8 cellular contexts compared by ENCODE assay signal in the genomic region with DNA sequence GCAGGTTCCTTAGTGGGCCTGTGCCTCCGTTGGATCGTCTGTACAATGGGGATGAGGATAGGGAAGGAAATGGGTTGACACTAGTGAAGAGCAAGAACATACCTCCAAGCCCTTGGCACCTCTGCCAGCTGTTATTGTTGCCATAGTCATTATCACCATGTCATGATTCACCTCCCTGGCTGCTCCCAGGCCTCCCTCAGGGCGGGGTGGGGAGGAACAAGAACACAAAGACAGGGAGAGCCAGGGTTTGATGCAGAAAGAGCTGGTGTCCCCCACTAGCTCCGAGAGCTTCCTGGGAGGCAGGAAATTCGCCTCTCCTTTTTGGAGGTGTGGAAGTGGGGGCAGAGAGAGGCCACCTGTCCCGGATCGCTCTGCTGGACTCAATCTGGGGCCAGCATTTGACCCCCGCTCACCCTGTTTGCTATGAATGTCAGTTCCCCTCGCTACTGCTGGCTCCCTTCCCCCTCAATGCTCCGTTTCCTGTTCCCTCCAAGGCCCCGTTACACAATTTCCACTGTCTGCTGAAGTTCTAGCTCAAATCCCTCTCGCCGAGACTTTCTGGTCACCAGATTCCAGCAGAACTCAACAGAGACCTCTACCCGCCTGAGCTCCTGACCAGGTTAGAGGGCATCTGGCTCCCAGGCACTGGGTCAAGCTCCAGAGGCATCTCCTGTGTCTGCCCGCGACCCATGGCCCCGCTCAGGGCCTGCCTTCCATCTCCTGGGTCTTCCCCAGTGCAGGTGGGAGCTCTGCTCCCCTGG. TPM values are rescaled to one million over a fixed set of nuclear protein-coding genes. Genes with fewer than 3 reads are reported as not detected.
DNase-seq lines count a peak whose midpoint lies in the region; ATAC-seq and TF ChIP-seq lines count a peak whose summit lies in the region.

No MANE protein-coding gene starts in this region.

- peak overlapping the region; percentile 77 for H3K4me3 Mint-ChIP-seq in dendritic cell treated with granulocyte-macrophage colony-stimulating factor and Interleukin-4, amounts not matched to agents 40 ng/mL and 50 ng/mL, for 4 days

- CTCF ChIA-PET in AG04450 (lab: Charles Lee): interaction anchor here (0.5 to 2.9 kb wide), 4 partner anchors 50 to 93 kb away, joined by 3 to 9 read pairs (median 4); a partner anchor contains a TSS

- DNase-seq in AG04450 (ENCODE audit: low read depth, low spot score) (no peak), NCI-H69 (lab: John Stamatoyannopoulos, UW) (peak; percentile 80), NCI-H82 (lab: John Stamatoyannopoulos, UW) (no peak), ACHN (no peak)

- intact Hi-C loops in dendritic cell treated with granulocyte-macrophage colony-stimulating factor and Interleukin-4, amounts not matched to agents 40 ng/mL and 50 ng/mL, for 4 days (cut with micrococcal nuclease): no loop called here

- H3K4me1 ChIP-seq in mucosa of stomach (ENCODE audit: control insufficient read depth, insufficient read depth, low read length): peaks cover 25% of the 10 kb centered on the region

- in situ Hi-C loops in ACHN (cut with HindIII; ENCODE audit: low pct_ligation_motif_present, low pct_unique_long_range_greater_than_20kb, low sequenced_read_pairs): no loop called here

- H3K4me3 ChIP-seq in AG04450 (ENCODE audit: low read depth, low read length) (no peak overlapping the region), mucosa of stomach (ENCODE audit: low read length) (no peak overlapping the region)

- peak overlapping the region; percentile 98 for H3K27ac Mint-ChIP-seq in dendritic cell treated with granulocyte-macrophage colony-stimulating factor and Interleukin-4, amounts not matched to agents 40 ng/mL and 50 ng/mL, for 4 days

- H3K36me3 ChIP-seq in mucosa of stomach (ENCODE audit: control insufficient read depth, insufficient read depth, low read length): no peaks in the 10 kb centered on the region

- POLR2A ChIA-PET in AG04450 (lab: Yijun Ruan, JAX): interaction anchor here (0.7 to 1.4 kb wide), 4 partner anchors 9 to 56 kb away, joined by 3 to 8 read pairs (median 3); a partner anchor contains a TSS

- H3K9me3 ChIP-seq in AG04450 (ENCODE audit: control insufficient read depth, insufficient read depth, low read length): no peaks in the 10 kb centered on the region; the same call in 1 of the 2 replicates
- H3K9me3 ChIP-seq in mucosa of stomach (ENCODE audit: control insufficient read depth, low read length): no peaks in the 10 kb centered on the region

- peak overlapping the region; percentile 31 for H3K27ac ChIP-seq in AG04450 (ENCODE audit: low read depth, low read length)

- H3K9ac ChIP-seq in mucosa of stomach (ENCODE audit: low read length): peak overlapping the region; percentile 39

- no peak for ATAC-seq in HG02870 (IDR thresholded peaks at IDR 0.05; ENCODE audit: unreplicated experiment)
- ATAC-seq in HG03025 (IDR thresholded peaks at IDR 0.05; ENCODE audit: low FRiP score, unreplicated experiment): no peak

- H3K27me3 Mint-ChIP-seq in dendritic cell treated with granulocyte-macrophage colony-stimulating factor and Interleukin-4, amounts not matched to agents 40 ng/mL and 50 ng/mL, for 4 days: no peaks in the 10 kb centered on the region

- H3K4me1 Mint-ChIP-seq in dendritic cell treated with granulocyte-macrophage colony-stimulating factor and Interleukin-4, amounts not matched to agents 40 ng/mL and 50 ng/mL, for 4 days (ENCODE audit: low read depth): peaks cover 88% of the 10 kb centered on the region

- H3K9me3 Mint-ChIP-seq in dendritic cell treated with granulocyte-macrophage colony-stimulating factor and Interleukin-4, amounts not matched to agents 40 ng/mL and 50 ng/mL, for 4 days: no peaks in the 10 kb centered on the region

- H3K27me3 ChIP-seq in AG04450 (ENCODE audit: control insufficient read depth, insufficient read depth, low read length) (no peaks in the 10 kb centered on the region), mucosa of stomach (ENCODE audit: control insufficient read depth, insufficient read depth, low read length) (no peaks in the 10 kb centered on the region)

- no peak for TF ChIP-seq CTCF in AG04450 (IDR thresholded peaks at IDR 0.05; ENCODE audit: low read depth, low read length)

- H3K36me3 Mint-ChIP-seq in dendritic cell treated with granulocyte-macrophage colony-stimulating factor and Interleukin-4, amounts not matched to agents 40 ng/mL and 50 ng/mL, for 4 days (ENCODE audit: low read depth): peaks cover 60% of the 10 kb centered on the region

RNA-seq across cellular contexts. Expression of a gene that starts 9.1 kb away (rescaled TPM):
- 356 and 387 TPM in 2 replicates for polyA plus RNA-seq in AG04450 (2011; rRNA removed)
- polyA minus RNA-seq in AG04450 (2011; rRNA and poly(A)+ RNA removed): 165 and 172 TPM in 2 replicates

RNA-seq across cellular contexts. Expression of a gene that starts 13.1 kb away (rescaled TPM):
- polyA plus RNA-seq in AG04450 (2011; rRNA removed): 0.11 and 0.19 TPM in 2 replicates
- 1.5 and 1.8 TPM in 2 replicates for polyA minus RNA-seq in AG04450 (2011; rRNA and poly(A)+ RNA removed)
